1 cellular context compared by ENCODE assay signal in the genomic region with DNA sequence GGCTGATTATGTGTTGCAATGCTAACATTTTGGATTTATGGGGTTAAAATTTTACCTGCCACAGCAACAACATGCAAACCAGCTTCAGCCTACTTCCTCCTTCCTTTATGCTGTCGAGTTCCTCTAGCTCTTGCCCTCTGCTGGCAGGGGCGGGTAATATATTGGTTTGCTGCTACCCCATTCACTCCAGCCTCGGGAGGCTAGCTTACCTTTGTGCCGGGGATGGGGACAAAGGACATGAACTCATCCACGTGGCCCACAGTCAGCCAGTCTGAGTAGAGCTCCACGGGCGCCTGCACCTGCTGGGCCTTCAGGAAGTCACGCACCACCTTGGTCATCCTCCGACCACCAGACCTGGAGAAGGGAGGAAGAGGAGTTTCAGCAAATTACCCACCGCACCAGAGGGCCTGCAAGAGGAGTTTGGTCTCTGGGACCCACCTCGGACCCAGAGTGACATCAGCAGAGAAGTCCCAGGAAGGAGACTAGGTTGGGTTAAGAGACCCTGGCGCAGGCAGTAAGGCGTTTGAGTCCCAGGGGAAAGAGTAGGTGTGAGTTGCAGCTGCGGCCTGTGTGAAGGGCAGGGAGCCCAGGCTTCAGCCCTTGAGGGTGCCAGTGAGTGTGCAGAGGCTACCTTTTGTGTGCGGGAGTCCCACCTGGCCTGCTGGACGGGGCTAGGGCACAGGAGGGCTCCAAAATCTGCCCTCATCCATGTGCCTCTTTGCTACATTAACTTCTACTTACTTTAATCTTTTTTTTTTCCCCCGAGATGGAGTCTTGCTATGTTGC.
TF ChIP-seq lines count a peak whose summit lies in the region.

No MANE protein-coding gene starts in this region.

TF ChIP-seq in K562, 482 proteins besides CTCF, POLR2A, EP300 and RAD21 (continued from another document):
- TF ChIP-seq GABPB1 (CRISPR knock-in tag; IDR thresholded peaks at IDR 0.05) (peak; percentile 98), HNRNPLL (IDR thresholded peaks at IDR 0.05; ENCODE audit: low read depth, low read length, poor library complexity, severe bottlenecking) (no peak), RAD51 (IDR thresholded peaks at IDR 0.05; ENCODE audit: borderline replicate concordance, low read depth) (0 out of 2 replicates have a peak, but pooled peaks have one; percentile 37), SPI1 (IDR thresholded peaks at IDR 0.05; ENCODE audit: borderline replicate concordance, low read depth, low read length) (peak; percentile 27; the same call in 1 of the 2 replicates), RBM25 (IDR thresholded peaks at IDR 0.05; ENCODE audit: low read depth, low read length, severe bottlenecking) (peak; percentile 91), KDM1A (IDR thresholded peaks at IDR 0.05) (peak in 1 of 2 experiments; percentile 57; a peak in 1 of 4 replicates), CBX3 (IDR thresholded peaks at IDR 0.05; ENCODE audit: borderline replicate concordance in 1 of 2, low read length in 2 of 2) (peak in 1 of 2 experiments; percentile 94; a peak in 2 of 3 replicates), BCOR (IDR thresholded peaks at IDR 0.05) (peak; percentile 70; the same call in 1 of the 2 replicates), CBX1 (IDR thresholded peaks at IDR 0.05; ENCODE audit: low read depth) (peak; percentile 59; the same call in 1 of the 2 replicates), ZNF79 (CRISPR knock-in tag; IDR thresholded peaks at IDR 0.05; ENCODE audit: low read depth) (no peak), GABPA (tag; conservative IDR thresholded peaks at IDR 0.05; ENCODE audit: low read depth) (peak; percentile 89), RCOR1 (IDR thresholded peaks at IDR 0.05; ENCODE audit: borderline replicate concordance in 1 of 2, low read depth in 2 of 2, low read length in 2 of 2) (peak in 1 of 2 experiments; percentile 82; a peak in 2 of 4 replicates), ATF1 (CRISPR knock-in tag; IDR thresholded peaks at IDR 0.05) (no peak; the same call in 1 of the 2 replicates), ATF1 (tag; IDR thresholded peaks at IDR 0.05) (0 out of 2 replicates have a peak, but pooled peaks have one; percentile 25), ELF1 (tag; IDR thresholded peaks at IDR 0.05) (0 out of 2 replicates have a peak, but pooled peaks have one; percentile 35), SMC3 (conservative IDR thresholded peaks at IDR 0.05; ENCODE audit: insufficient read depth, low read depth, low read length) (0 out of 2 replicates have a peak, but pooled peaks have one; percentile 19)
- TF ChIP-seq, protein P1, sequence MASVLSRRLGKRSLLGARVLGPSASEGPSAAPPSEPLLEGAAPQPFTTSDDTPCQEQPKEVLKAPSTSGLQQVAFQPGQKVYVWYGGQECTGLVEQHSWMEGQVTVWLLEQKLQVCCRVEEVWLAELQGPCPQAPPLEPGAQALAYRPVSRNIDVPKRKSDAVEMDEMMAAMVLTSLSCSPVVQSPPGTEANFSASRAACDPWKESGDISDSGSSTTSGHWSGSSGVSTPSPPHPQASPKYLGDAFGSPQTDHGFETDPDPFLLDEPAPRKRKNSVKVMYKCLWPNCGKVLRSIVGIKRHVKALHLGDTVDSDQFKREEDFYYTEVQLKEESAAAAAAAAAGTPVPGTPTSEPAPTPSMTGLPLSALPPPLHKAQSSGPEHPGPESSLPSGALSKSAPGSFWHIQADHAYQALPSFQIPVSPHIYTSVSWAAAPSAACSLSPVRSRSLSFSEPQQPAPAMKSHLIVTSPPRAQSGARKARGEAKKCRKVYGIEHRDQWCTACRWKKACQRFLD (CRISPR knock-in tag; IDR thresholded peaks at IDR 0.05), result 0 out of 2 replicates have a peak, but pooled peaks have one; percentile 49
- TF ChIP-seq, protein P2, sequence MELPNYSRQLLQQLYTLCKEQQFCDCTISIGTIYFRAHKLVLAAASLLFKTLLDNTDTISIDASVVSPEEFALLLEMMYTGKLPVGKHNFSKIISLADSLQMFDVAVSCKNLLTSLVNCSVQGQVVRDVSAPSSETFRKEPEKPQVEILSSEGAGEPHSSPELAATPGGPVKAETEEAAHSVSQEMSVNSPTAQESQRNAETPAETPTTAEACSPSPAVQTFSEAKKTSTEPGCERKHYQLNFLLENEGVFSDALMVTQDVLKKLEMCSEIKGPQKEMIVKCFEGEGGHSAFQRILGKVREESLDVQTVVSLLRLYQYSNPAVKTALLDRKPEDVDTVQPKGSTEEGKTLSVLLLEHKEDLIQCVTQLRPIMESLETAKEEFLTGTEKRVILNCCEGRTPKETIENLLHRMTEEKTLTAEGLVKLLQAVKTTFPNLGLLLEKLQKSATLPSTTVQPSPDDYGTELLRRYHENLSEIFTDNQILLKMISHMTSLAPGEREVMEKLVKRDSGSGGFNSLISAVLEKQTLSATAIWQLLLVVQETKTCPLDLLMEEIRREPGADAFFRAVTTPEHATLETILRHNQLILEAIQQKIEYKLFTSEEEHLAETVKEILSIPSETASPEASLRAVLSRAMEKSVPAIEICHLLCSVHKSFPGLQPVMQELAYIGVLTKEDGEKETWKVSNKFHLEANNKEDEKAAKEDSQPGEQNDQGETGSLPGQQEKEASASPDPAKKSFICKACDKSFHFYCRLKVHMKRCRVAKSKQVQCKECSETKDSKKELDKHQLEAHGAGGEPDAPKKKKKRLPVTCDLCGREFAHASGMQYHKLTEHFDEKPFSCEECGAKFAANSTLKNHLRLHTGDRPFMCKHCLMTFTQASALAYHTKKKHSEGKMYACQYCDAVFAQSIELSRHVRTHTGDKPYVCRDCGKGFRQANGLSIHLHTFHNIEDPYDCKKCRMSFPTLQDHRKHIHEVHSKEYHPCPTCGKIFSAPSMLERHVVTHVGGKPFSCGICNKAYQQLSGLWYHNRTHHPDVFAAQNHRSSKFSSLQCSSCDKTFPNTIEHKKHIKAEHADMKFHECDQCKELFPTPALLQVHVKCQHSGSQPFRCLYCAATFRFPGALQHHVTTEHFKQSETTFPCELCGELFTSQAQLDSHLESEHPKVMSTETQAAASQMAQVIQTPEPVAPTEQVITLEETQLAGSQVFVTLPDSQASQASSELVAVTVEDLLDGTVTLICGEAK (IDR thresholded peaks at IDR 0.05), result peak; percentile 77
- TF ChIP-seq, protein P2 (CRISPR knock-in tag; IDR thresholded peaks at IDR 0.05), result no peak
- TF ChIP-seq, protein P3, sequence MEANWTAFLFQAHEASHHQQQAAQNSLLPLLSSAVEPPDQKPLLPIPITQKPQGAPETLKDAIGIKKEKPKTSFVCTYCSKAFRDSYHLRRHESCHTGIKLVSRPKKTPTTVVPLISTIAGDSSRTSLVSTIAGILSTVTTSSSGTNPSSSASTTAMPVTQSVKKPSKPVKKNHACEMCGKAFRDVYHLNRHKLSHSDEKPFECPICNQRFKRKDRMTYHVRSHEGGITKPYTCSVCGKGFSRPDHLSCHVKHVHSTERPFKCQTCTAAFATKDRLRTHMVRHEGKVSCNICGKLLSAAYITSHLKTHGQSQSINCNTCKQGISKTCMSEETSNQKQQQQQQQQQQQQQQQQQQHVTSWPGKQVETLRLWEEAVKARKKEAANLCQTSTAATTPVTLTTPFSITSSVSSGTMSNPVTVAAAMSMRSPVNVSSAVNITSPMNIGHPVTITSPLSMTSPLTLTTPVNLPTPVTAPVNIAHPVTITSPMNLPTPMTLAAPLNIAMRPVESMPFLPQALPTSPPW (CRISPR knock-in tag; IDR thresholded peaks at IDR 0.05), result no peak
- TF ChIP-seq, protein P4, sequence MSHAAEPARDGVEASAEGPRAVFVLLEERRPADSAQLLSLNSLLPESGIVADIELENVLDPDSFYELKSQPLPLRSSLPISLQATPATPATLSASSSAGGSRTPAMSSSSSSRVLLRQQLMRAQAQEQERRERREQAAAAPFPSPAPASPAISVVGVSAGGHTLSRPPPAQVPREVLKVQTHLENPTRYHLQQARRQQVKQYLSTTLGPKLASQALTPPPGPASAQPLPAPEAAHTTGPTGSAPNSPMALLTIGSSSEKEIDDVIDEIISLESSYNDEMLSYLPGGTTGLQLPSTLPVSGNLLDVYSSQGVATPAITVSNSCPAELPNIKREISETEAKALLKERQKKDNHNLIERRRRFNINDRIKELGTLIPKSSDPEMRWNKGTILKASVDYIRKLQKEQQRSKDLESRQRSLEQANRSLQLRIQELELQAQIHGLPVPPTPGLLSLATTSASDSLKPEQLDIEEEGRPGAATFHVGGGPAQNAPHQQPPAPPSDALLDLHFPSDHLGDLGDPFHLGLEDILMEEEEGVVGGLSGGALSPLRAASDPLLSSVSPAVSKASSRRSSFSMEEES (CRISPR knock-in tag; IDR thresholded peaks at IDR 0.05), result no peak
